In the genomic region with DNA sequence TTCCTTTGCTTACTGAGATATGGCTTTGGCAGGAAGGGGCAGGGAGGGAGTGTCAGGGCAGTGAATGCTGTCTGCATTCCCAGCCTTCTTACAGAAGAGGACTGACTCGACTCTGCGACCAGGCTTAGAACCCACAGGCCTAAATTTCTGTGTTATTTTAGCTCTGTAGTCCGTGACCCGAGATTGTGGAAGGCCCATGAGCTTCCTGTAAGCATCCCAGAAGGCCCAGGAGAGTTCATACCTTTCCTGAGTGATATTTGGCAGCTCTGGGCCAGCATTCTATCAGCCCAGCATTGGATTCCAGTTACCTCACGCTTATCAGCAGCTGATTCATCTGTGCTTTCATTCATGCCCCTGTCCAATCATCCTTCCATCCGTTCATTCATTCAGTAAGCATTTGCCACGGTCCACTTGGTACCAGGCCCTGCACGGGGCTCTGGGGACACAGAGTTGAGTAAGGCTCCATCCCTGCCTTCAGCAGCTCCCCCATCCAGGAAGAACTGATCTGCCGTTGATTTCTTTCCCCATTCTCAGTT, we compare ENCODE assay signal across 9 cellular contexts. TPM values are rescaled to one million over a fixed set of nuclear protein-coding genes. Genes with fewer than 3 reads are reported as not detected.
DNase-seq lines count a peak whose midpoint lies in the region; ATAC-seq, FAIRE-seq and TF ChIP-seq lines count a peak whose summit lies in the region.
"Had no signal": no experiment of that assay in that cellular context is flagged by ENCODE, and none has a peak within 500 bp of the region (broad histone marks: within the 10 kb centered on the region; RNA-seq: fewer than 3 reads in every experiment).

No MANE protein-coding gene starts in this region.

- H3K4me3 Mint-ChIP-seq in central memory CD8-positive, alpha-beta T cell = no peak overlapping the region
- H3K4me3 Mint-ChIP-seq in natural killer cell treated with Interleukin-12 subunit alpha and Interleukin-12 subunit beta and Interleukin-15 and Interleukin-18, amount 100 ng/mL, for 72 hours = no peak overlapping the region

- peak overlapping the region in 1 of 2 experiments; percentile 70 for H2BK12ac ChIP-seq in mesenchymal stem cell (ENCODE audit: low read length in 2 of 2)

- no peak for TF ChIP-seq CTCF in liver (IDR thresholded peaks at IDR 0.05; ENCODE audit: low read depth, low read length, missing input control)
- TF ChIP-seq CTCF in HepG2 (CRISPR knock-in tag; IDR thresholded peaks at IDR 0.05) = no peak
- TF ChIP-seq CTCF in GM20000 (IDR thresholded peaks at IDR 0.05; ENCODE audit: extremely low read depth, missing control alignments) = no peak

- H3K27me3 ChIP-seq in liver (ENCODE audit: control insufficient read depth in 4 of 4, insufficient read depth in 4 of 4, low read length in 3 of 4) (no peaks in the 10 kb centered on the region), HepG2 (ENCODE audit: control insufficient read depth in 1 of 2, insufficient read depth in 2 of 2, low read length in 2 of 2) (no peaks in the 10 kb centered on the region), mesenchymal stem cell (ENCODE audit: control insufficient read depth in 1 of 2, insufficient read depth in 1 of 2, low read length in 2 of 2) (no peaks in the 10 kb centered on the region)

- H3K9ac ChIP-seq in liver (ENCODE audit: low read depth in 1 of 2, low read length in 2 of 2) (no peak overlapping the region), HepG2 (ENCODE audit: insufficient read depth, low read depth, low read length) (no peak overlapping the region), mesenchymal stem cell (ENCODE audit: low read length) (peak overlapping the region; percentile 84)

- DNase-seq in HepG2 (ENCODE audit: low spot score) (no peak), mesenchymal stem cell (peak; percentile 91), GM20000 (ENCODE audit: low spot score) (no peak)
- no peak for DNase-seq in central memory CD8-positive, alpha-beta T cell (ENCODE audit: low spot score in 2 of 2)
- no peak for DNase-seq in natural killer cell treated with Interleukin-12 subunit alpha and Interleukin-12 subunit beta and Interleukin-15 and Interleukin-18, amount 100 ng/mL, for 72 hours (ENCODE audit: low spot score)

- peaks cover 0 to 6% (median under 1%) of the 10 kb centered on the region in 4 donors for H3K4me1 ChIP-seq in liver (ENCODE audit: control insufficient read depth in 4 of 4, insufficient read depth in 4 of 4, low read length in 3 of 4)
- no peaks in the 10 kb centered on the region for H3K4me1 ChIP-seq in HepG2 (ENCODE audit: insufficient read depth, low read length)
- peaks cover 24% of the 10 kb centered on the region for H3K4me1 ChIP-seq in mesenchymal stem cell (ENCODE audit: control insufficient read depth, insufficient read depth, low read depth, low read length)

- TF ChIP-seq POLR2A in HepG2 (IDR thresholded peaks at IDR 0.05; ENCODE audit: insufficient read depth in 1 of 2, low read depth in 2 of 2, low read length in 2 of 2) = no peak

- H3K23ac ChIP-seq in mesenchymal stem cell (ENCODE audit: low read length in 2 of 2) = no peak overlapping the region

- H4K8ac ChIP-seq in mesenchymal stem cell (ENCODE audit: low read length) = no peak overlapping the region

- intact Hi-C loops in HepG2 (cut with micrococcal nuclease; ENCODE audit: unreplicated experiment) = no loop called here

- FAIRE-seq in HepG2 (lab: Jason Lieb, UNC) = no peak

- no peak overlapping the region for H3K4me3 ChIP-seq in liver (ENCODE audit: low read depth in 1 of 3, low read length in 3 of 3)
- no peak overlapping the region for H3K4me3 ChIP-seq in HepG2 (replicated peaks in 1 of 3; ENCODE audit: insufficient read depth in 1 of 3, low read depth in 2 of 3, low read length in 3 of 3)
- H3K4me3 ChIP-seq in mesenchymal stem cell (ENCODE audit: insufficient read depth in 1 of 2, low read depth in 1 of 2, low read length in 2 of 2) = peak overlapping the region in 1 of 2 experiments; percentile 40

- CTCF ChIA-PET in HepG2 (lab: Yijun Ruan, JAX; ENCODE audit: low intra/inter-chr PET ratio, low total read pairs) = interaction anchor here (2.7 kb wide), 1 partner anchor 217 kb away, joined by 66 read pairs; no protein-coding TSS in a partner anchor

- ATAC-seq in HepG2 (no peak), HG03442 (IDR thresholded peaks at IDR 0.05; ENCODE audit: unreplicated experiment) (no peak), HG02938 (IDR thresholded peaks at IDR 0.05; ENCODE audit: unreplicated experiment) (no peak)
- ATAC-seq in central memory CD8-positive, alpha-beta T cell (replicated peaks; ENCODE audit: extremely low read depth, poor library complexity, severe bottlenecking) = no peak
- no peak for ATAC-seq in natural killer cell treated with Interleukin-12 subunit alpha and Interleukin-12 subunit beta and Interleukin-15 and Interleukin-18, amount 100 ng/mL, for 72 hours

- no peak for TF ChIP-seq EP300 in HepG2 (IDR thresholded peaks at IDR 0.05; ENCODE audit: low read depth in 2 of 2, low read length in 2 of 2)
- no peak for TF ChIP-seq EP300 in HepG2 (CRISPR knock-in tag; IDR thresholded peaks at IDR 0.05; ENCODE audit: borderline replicate concordance)

- peak overlapping the region in 1 of 2 experiments; percentile 17 for H3K4ac ChIP-seq in mesenchymal stem cell (ENCODE audit: low read depth in 1 of 2, low read length in 2 of 2)

- H4K20me1 ChIP-seq in HepG2 (ENCODE audit: insufficient read depth, low read length) = no peaks in the 10 kb centered on the region

- no peaks in the 10 kb centered on the region for H3K9me3 Mint-ChIP-seq in central memory CD8-positive, alpha-beta T cell
- no peaks in the 10 kb centered on the region for H3K9me3 Mint-ChIP-seq in natural killer cell treated with Interleukin-12 subunit alpha and Interleukin-12 subunit beta and Interleukin-15 and Interleukin-18, amount 100 ng/mL, for 72 hours

- peak overlapping the region; percentile 61 for H3K27ac Mint-ChIP-seq in central memory CD8-positive, alpha-beta T cell (ENCODE audit: low read depth)
- no peak overlapping the region for H3K27ac Mint-ChIP-seq in natural killer cell treated with Interleukin-12 subunit alpha and Interleukin-12 subunit beta and Interleukin-15 and Interleukin-18, amount 100 ng/mL, for 72 hours

- in situ Hi-C loops in HepG2 (cut with HindIII; ENCODE audit: extremely low pct_ligation_motif_present, low pct_unique_long_range_greater_than_20kb) = no loop called here

- WGBS in liver = 72% methylated on average over 9 of the region's 9 CpGs
- 90% methylated on average over 9 of the region's 9 CpGs for WGBS in HepG2 (ENCODE audit: low lambda C conversion rate)
- WGBS in mesenchymal stem cell = 14% methylated on average over 8 of the region's 9 CpGs

- no peaks in the 10 kb centered on the region for H3K27me3 Mint-ChIP-seq in central memory CD8-positive, alpha-beta T cell
- H3K27me3 Mint-ChIP-seq in natural killer cell treated with Interleukin-12 subunit alpha and Interleukin-12 subunit beta and Interleukin-15 and Interleukin-18, amount 100 ng/mL, for 72 hours = no peaks in the 10 kb centered on the region

- peaks cover 13% of the 10 kb centered on the region for H3K36me3 Mint-ChIP-seq in central memory CD8-positive, alpha-beta T cell (ENCODE audit: insufficient read depth)
- H3K36me3 Mint-ChIP-seq in natural killer cell treated with Interleukin-12 subunit alpha and Interleukin-12 subunit beta and Interleukin-15 and Interleukin-18, amount 100 ng/mL, for 72 hours = peaks cover 6% of the 10 kb centered on the region

- no peak overlapping the region for H3K18ac ChIP-seq in mesenchymal stem cell (ENCODE audit: low read depth in 1 of 2, low read length in 2 of 2)

- POLR2A ChIA-PET in HepG2 (lab: Yijun Ruan, JAX) = no interaction called here

- peak overlapping the region in 1 of 2 experiments; percentile 74 for H3K14ac ChIP-seq in mesenchymal stem cell (ENCODE audit: low read length in 2 of 2)

- H3K9me3 ChIP-seq in liver (ENCODE audit: control insufficient read depth in 4 of 4, low read length in 3 of 4) (no peaks in the 10 kb centered on the region), HepG2 (ENCODE audit: low read length) (no peaks in the 10 kb centered on the region), mesenchymal stem cell (ENCODE audit: control insufficient read depth, low read length) (no peaks in the 10 kb centered on the region)

- no peak overlapping the region for H2BK120ac ChIP-seq in mesenchymal stem cell (ENCODE audit: low read depth, low read length)

- H3K4me1 Mint-ChIP-seq in central memory CD8-positive, alpha-beta T cell = peaks cover 9% of the 10 kb centered on the region
- H3K4me1 Mint-ChIP-seq in natural killer cell treated with Interleukin-12 subunit alpha and Interleukin-12 subunit beta and Interleukin-15 and Interleukin-18, amount 100 ng/mL, for 72 hours (ENCODE audit: low read depth in 2 of 2) = peaks cover 6% of the 10 kb centered on the region in 2 donors

- TF ChIP-seq RAD21 in liver (IDR thresholded peaks at IDR 0.05) (peak in 1 of 2 donors; percentile 39), HepG2 (CRISPR knock-in tag; IDR thresholded peaks at IDR 0.05) (no peak)

- no peaks in the 10 kb centered on the region for H3K79me2 ChIP-seq in HepG2 (ENCODE audit: insufficient read depth, low read length)

- H3K4me2 ChIP-seq in HepG2 (ENCODE audit: low read depth, low read length) (no peak overlapping the region), mesenchymal stem cell (ENCODE audit: low read length, poor library complexity, severe bottlenecking) (no peak overlapping the region)

- H4K91ac ChIP-seq in mesenchymal stem cell (ENCODE audit: low read length) = no peak overlapping the region

- H2AFZ ChIP-seq in HepG2 (ENCODE audit: low read length) = no peak overlapping the region
- no peak overlapping the region for H2AFZ ChIP-seq in mesenchymal stem cell (ENCODE audit: low read depth, low read length)

- H3K79me1 ChIP-seq in mesenchymal stem cell (replicated peaks; ENCODE audit: low read length, poor library complexity, severe bottlenecking) = peaks cover 14% of the 10 kb centered on the region

- H2BK15ac ChIP-seq in mesenchymal stem cell (ENCODE audit: low read depth, poor library complexity, severe bottlenecking) = no peak overlapping the region

- H2BK5ac ChIP-seq in mesenchymal stem cell (ENCODE audit: low read depth, low read length, poor library complexity, severe bottlenecking) = no peak overlapping the region

- peak overlapping the region; percentile 7 to 59 for H3K27ac ChIP-seq in liver (ENCODE audit: low read depth in 1 of 2, low read length in 2 of 2)
- no peak overlapping the region for H3K27ac ChIP-seq in HepG2 (ENCODE audit: extremely low read length, insufficient read depth, low read length)
- H3K27ac ChIP-seq in mesenchymal stem cell (ENCODE audit: low read length, poor library complexity, severe bottlenecking) = peak overlapping the region; percentile 96
- H3K27ac ChIP-seq: C4-2B had no signal

- peak overlapping the region; percentile 60 for H2AK5ac ChIP-seq in mesenchymal stem cell (ENCODE audit: low read length, severe bottlenecking)

- H3K36me3 ChIP-seq in liver (ENCODE audit: control insufficient read depth in 4 of 4, insufficient read depth in 3 of 4, low read depth in 1 of 4, low read length in 3 of 4) (peaks cover 4 to 39% (median 17%) of the 10 kb centered on the region in 4 donors), HepG2 (replicated peaks in 1 of 2; ENCODE audit: control insufficient read depth in 1 of 2, insufficient read depth in 2 of 2, low read length in 2 of 2) (peaks cover 21 to 47% of the 10 kb centered on the region in 2 experiments), mesenchymal stem cell (ENCODE audit: control insufficient read depth in 1 of 2, insufficient read depth in 2 of 2, low read depth in 1 of 2, low read length in 2 of 2) (peaks cover 46 to 59% of the 10 kb centered on the region in 2 experiments)

- BruUV-seq in HepG2 (replicated peaks; lab: Mats Ljungman, UMichigan) = no TSS peak

RNA-seq across cellular contexts. Expression of a gene that starts 28.2 kb away (rescaled TPM):
- total RNA-seq in liver (10 to 100 TPM; 11.6 to 14.6 TPM), HepG2 (2016; rRNA removed; fragmentation: Illumina TruSeq; extraction: Trizol) (83.6 and 107 TPM in 2 replicates)
- polyA plus RNA-seq in liver (10 to 100 TPM; 41.0 to 52.2 TPM), HepG2 (2011; rRNA removed) (60.0 and 61.2 TPM in 2 replicates)
- 33.3 and 37.4 TPM in 2 replicates for total RNA-seq in HepG2 (2016; cell fraction: cytosol; rRNA removed; fragmentation: Illumina TruSeq; extraction: Trizol; ENCODE audit: low read depth)
- total RNA-seq in HepG2 (2016; cell fraction: insoluble cytoplasmic fraction; rRNA removed; fragmentation: Illumina TruSeq; extraction: Trizol) = 76.9 and 117 TPM in 2 replicates
- 30.1 and 30.8 TPM in 2 replicates for total RNA-seq in HepG2 (2016; cell fraction: membrane; rRNA removed; fragmentation: Illumina TruSeq; extraction: Trizol)
- 29.9 and 31.6 TPM in 2 replicates for total RNA-seq in HepG2 (2016; cell fraction: nucleus; rRNA removed; fragmentation: Illumina TruSeq; extraction: Trizol)
- polyA plus RNA-seq in HepG2 (2011; cell fraction: cytosol; rRNA removed) = 63.1 and 67.2 TPM in 2 replicates
- 19.5 and 21.3 TPM in 2 replicates for polyA plus RNA-seq in HepG2 (2011; cell fraction: nucleus; rRNA removed)
- polyA plus RNA-seq in HepG2 (2012) = 45.5 and 54.3 TPM in 2 replicates
- 32.2 and 38.5 TPM in 2 replicates for polyA plus RNA-seq in HepG2 (2016; cell fraction: cytosol; fragmentation: Illumina TruSeq; extraction: Trizol; ENCODE audit: low read depth)
- 125 and 151 TPM in 2 replicates for polyA plus RNA-seq in HepG2 (2016; cell fraction: insoluble cytoplasmic fraction; fragmentation: Illumina TruSeq; extraction: Trizol; ENCODE audit: low read depth)
- 30.7 and 36.9 TPM in 2 replicates for polyA plus RNA-seq in HepG2 (2016; cell fraction: membrane; fragmentation: Illumina TruSeq; extraction: Trizol; ENCODE audit: low read depth)
- 58.3 and 63.6 TPM in 2 replicates for polyA plus RNA-seq in HepG2 (2016; cell fraction: nucleus; fragmentation: Illumina TruSeq; extraction: Trizol; ENCODE audit: insufficient read depth, low read depth)
- 31.1 and 88.5 TPM in 2 replicates for polyA minus RNA-seq in HepG2 (2011; rRNA and poly(A)+ RNA removed; ENCODE audit: low replicate concordance)
- 12.4 and 13.4 TPM in 2 replicates for polyA minus RNA-seq in HepG2 (2011; cell fraction: cytosol; rRNA and poly(A)+ RNA removed)
- 6.7 and 7.5 TPM in 2 replicates for polyA minus RNA-seq in HepG2 (2011; cell fraction: nucleus; rRNA and poly(A)+ RNA removed)
- polyA plus RNA-seq in mesenchymal stem cell (2013, experiment 1 of 2) = 77.2 TPM
- 75.2 TPM for polyA plus RNA-seq in mesenchymal stem cell (2013, experiment 2 of 2)
- total RNA-seq in natural killer cell treated with Interleukin-12 subunit alpha and Interleukin-12 subunit beta and Interleukin-15 and Interleukin-18, amount 100 ng/mL, for 72 hours = 10 to 100 TPM; 41.5 to 47.3 TPM

RNA-seq across cellular contexts. Expression of a gene that starts 52.5 kb away (rescaled TPM):
- 10 to 100 TPM; 56.6 to 86.7 TPM for total RNA-seq in liver
- polyA plus RNA-seq in liver = 100 to 1,000 TPM; 135 to 396 TPM
- total RNA-seq in HepG2 (2016; rRNA removed; fragmentation: Illumina TruSeq; extraction: Trizol) = 121 and 143 TPM in 2 replicates
- 42.6 and 60.2 TPM in 2 replicates for total RNA-seq in HepG2 (2016; cell fraction: cytosol; rRNA removed; fragmentation: Illumina TruSeq; extraction: Trizol; ENCODE audit: low read depth)
- total RNA-seq in HepG2 (2016; cell fraction: insoluble cytoplasmic fraction; rRNA removed; fragmentation: Illumina TruSeq; extraction: Trizol) = 133 and 156 TPM in 2 replicates
- total RNA-seq in HepG2 (2016; cell fraction: membrane; rRNA removed; fragmentation: Illumina TruSeq; extraction: Trizol) = 107 and 116 TPM in 2 replicates
- 95.8 and 110 TPM in 2 replicates for total RNA-seq in HepG2 (2016; cell fraction: nucleus; rRNA removed; fragmentation: Illumina TruSeq; extraction: Trizol)
- 215 TPM in 2 replicates for polyA plus RNA-seq in HepG2 (2011; rRNA removed)
- 78.6 and 139 TPM in 2 replicates for polyA plus RNA-seq in HepG2 (2011; cell fraction: cytosol; rRNA removed)
- 23.8 and 34.6 TPM in 2 replicates for polyA plus RNA-seq in HepG2 (2011; cell fraction: nucleus; rRNA removed)
- 174 and 183 TPM in 2 replicates for polyA plus RNA-seq in HepG2 (2012)
- 84.5 and 116 TPM in 2 replicates for polyA plus RNA-seq in HepG2 (2016; cell fraction: cytosol; fragmentation: Illumina TruSeq; extraction: Trizol; ENCODE audit: low read depth)
- 157 and 171 TPM in 2 replicates for polyA plus RNA-seq in HepG2 (2016; cell fraction: insoluble cytoplasmic fraction; fragmentation: Illumina TruSeq; extraction: Trizol; ENCODE audit: low read depth)
- polyA plus RNA-seq in HepG2 (2016; cell fraction: membrane; fragmentation: Illumina TruSeq; extraction: Trizol; ENCODE audit: low read depth) = 138 and 160 TPM in 2 replicates
- polyA plus RNA-seq in HepG2 (2016; cell fraction: nucleus; fragmentation: Illumina TruSeq; extraction: Trizol; ENCODE audit: insufficient read depth, low read depth) = 222 and 234 TPM in 2 replicates
- 128 and 158 TPM in 2 replicates for polyA minus RNA-seq in HepG2 (2011; rRNA and poly(A)+ RNA removed; ENCODE audit: low replicate concordance)
- polyA minus RNA-seq in HepG2 (2011; cell fraction: cytosol; rRNA and poly(A)+ RNA removed) = 39.6 and 40.0 TPM in 2 replicates
- polyA minus RNA-seq in HepG2 (2011; cell fraction: nucleus; rRNA and poly(A)+ RNA removed) = 19.4 and 38.8 TPM in 2 replicates
- 462 TPM for polyA plus RNA-seq in mesenchymal stem cell (2013, experiment 1 of 2)
- 468 TPM for polyA plus RNA-seq in mesenchymal stem cell (2013, experiment 2 of 2)
- 100 to 1,000 TPM; 150 to 214 TPM for total RNA-seq in natural killer cell treated with Interleukin-12 subunit alpha and Interleukin-12 subunit beta and Interleukin-15 and Interleukin-18, amount 100 ng/mL, for 72 hours
